In genomic region chr20:17969884-17970409, GRCh38 we compare ENCODE assay signal across 1 cellular context.
TF ChIP-seq lines count a peak whose summit lies in the region.

No MANE protein-coding gene starts in this region.

TF ChIP-seq in SK-N-SH, 30 proteins besides CTCF, POLR2A, EP300 and RAD21 (continued from another document):
- TF ChIP-seq REST (IDR thresholded peaks at IDR 0.05; ENCODE audit: low read depth, low read length) (no peak), EZH2phosphoT487 (IDR thresholded peaks at IDR 0.05; ENCODE audit: borderline replicate concordance, low read depth) (no peak), TCF12 (IDR thresholded peaks at IDR 0.05) (peak; percentile 20; the same call in 1 of the 2 replicates), SMC3 (IDR thresholded peaks at IDR 0.05; ENCODE audit: low read depth, low read length) (no peak), TEAD4 (IDR thresholded peaks at IDR 0.05; ENCODE audit: borderline replicate concordance, insufficient read depth) (no peak)
TF ChIP-seq in SK-N-SH: peak in this region for 6.
